Comparison of ENCODE assay signal across 8 cellular contexts in the genomic region with DNA sequence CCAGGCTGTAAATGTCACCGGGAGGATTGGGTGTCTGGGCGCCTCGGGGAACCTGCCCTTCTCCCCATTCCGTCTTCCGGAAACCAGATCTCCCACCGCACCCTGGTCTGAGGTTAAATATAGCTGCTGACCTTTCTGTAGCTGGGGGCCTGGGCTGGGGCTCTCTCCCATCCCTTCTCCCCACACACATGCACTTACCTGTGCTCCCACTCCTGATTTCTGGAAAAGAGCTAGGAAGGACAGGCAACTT. TPM values are rescaled to one million over a fixed set of nuclear protein-coding genes. Genes with fewer than 3 reads are reported as not detected.
A peak's percentile ranks its signal among the peaks of the same experiment; 100 is the strongest.
DNase-seq lines count a peak whose midpoint lies in the region; ATAC-seq and TF ChIP-seq lines count a peak whose summit lies in the region.

No MANE protein-coding gene starts in this region.

- peaks cover 28% of the 10 kb centered on the region for H3K36me3 ChIP-seq in CD8-positive, alpha-beta T cell (ENCODE audit: insufficient read depth, low read length)
- peaks cover 11% of the 10 kb centered on the region for H3K36me3 ChIP-seq in Panc1 (ENCODE audit: control insufficient read depth, insufficient read depth, low read length)

- H3K4me1 Mint-ChIP-seq in CD8-positive, alpha-beta T cell (ENCODE audit: low read depth): peaks cover 62% of the 10 kb centered on the region
- peaks cover 59% of the 10 kb centered on the region for H3K4me1 Mint-ChIP-seq in osteocyte (ENCODE audit: unreplicated experiment)

- no peaks in the 10 kb centered on the region for H3K27me3 Mint-ChIP-seq in CD8-positive, alpha-beta T cell (ENCODE audit: low read depth)
- no peaks in the 10 kb centered on the region for H3K27me3 Mint-ChIP-seq in osteocyte (ENCODE audit: unreplicated experiment)

- intact Hi-C loops in CD8-positive, alpha-beta T cell (cut with DNase I, micrococcal nuclease): loop anchor here (2.0 to 10.0 kb wide), 3 partner anchors 201 to 473 kb away; a partner anchor contains a TSS
- intact Hi-C loops in Panc1 (cut with micrococcal nuclease; ENCODE audit: unreplicated experiment) (no loop called here), head of caudate nucleus (cut with DNase I) (loop anchor here (2.0 to 5.0 kb wide), 2 partner anchors 65 to 113 kb away; a partner anchor contains a TSS)

- H3K4me3 Mint-ChIP-seq in CD8-positive, alpha-beta T cell: peak overlapping the region; percentile 87
- peak overlapping the region; percentile 90 for H3K4me3 Mint-ChIP-seq in osteocyte (ENCODE audit: unreplicated experiment)

- BruUV-seq in Panc1 (replicated peaks; lab: Mats Ljungman, UMichigan): no TSS peak

- H3K27ac Mint-ChIP-seq in CD8-positive, alpha-beta T cell: peak overlapping the region; percentile 96
- peak overlapping the region; percentile 97 for H3K27ac Mint-ChIP-seq in osteocyte (ENCODE audit: unreplicated experiment)

- no peaks in the 10 kb centered on the region for H3K9me3 ChIP-seq in CD8-positive, alpha-beta T cell (ENCODE audit: low read length)
- H3K9me3 ChIP-seq in Panc1 (ENCODE audit: control insufficient read depth, insufficient read depth, low read depth, low read length): no peaks in the 10 kb centered on the region

- CTCF ChIA-PET in CD8-positive, alpha-beta T cell (lab: Charles Lee): interaction anchor here (1.0 to 9.4 kb wide), 14 partner anchors 15 to 212 kb away, joined by 3 to 170 read pairs (median 4); a partner anchor contains a TSS
- CTCF ChIA-PET in Panc1 (lab: Charles Lee): no interaction called here

- peak overlapping the region; percentile 94 for H3K4me3 ChIP-seq in CD8-positive, alpha-beta T cell (ENCODE audit: low read depth, low read length)
- peak overlapping the region; percentile 77 to 86 for H3K4me3 ChIP-seq in Panc1 (ENCODE audit: low read depth in 2 of 2, low read length in 2 of 2)

- no peaks in the 10 kb centered on the region for H3K9me3 Mint-ChIP-seq in CD8-positive, alpha-beta T cell
- no peaks in the 10 kb centered on the region for H3K9me3 Mint-ChIP-seq in osteocyte (ENCODE audit: unreplicated experiment)

- peaks cover 58% of the 10 kb centered on the region for H3K4me1 ChIP-seq in CD8-positive, alpha-beta T cell (ENCODE audit: insufficient read depth, low read length)
- H3K4me1 ChIP-seq in Panc1 (ENCODE audit: control insufficient read depth, insufficient read depth, low read length): peaks cover 55% of the 10 kb centered on the region

- H3K27ac ChIP-seq in CD8-positive, alpha-beta T cell (ENCODE audit: low read depth, low read length): peak overlapping the region; percentile 85
- H3K27ac ChIP-seq in Panc1 (ENCODE audit: low read length) (peak overlapping the region; percentile 89), epithelial cell of prostate (peak overlapping the region; percentile 95)

- no peak for TF ChIP-seq CTCF in CD8-positive, alpha-beta T cell (IDR thresholded peaks at IDR 0.05)
- no peak for TF ChIP-seq CTCF in Panc1 (IDR thresholded peaks at IDR 0.05)
- TF ChIP-seq CTCF in osteocyte (IDR thresholded peaks at IDR 0.05): no peak

- H3K36me3 Mint-ChIP-seq in CD8-positive, alpha-beta T cell: peaks cover 54% of the 10 kb centered on the region
- peaks cover 13% of the 10 kb centered on the region for H3K36me3 Mint-ChIP-seq in osteocyte (ENCODE audit: unreplicated experiment)

- POLR2A ChIA-PET in CD8-positive, alpha-beta T cell (lab: Charles Lee): interaction anchor here (0.7 to 7.5 kb wide), 16 partner anchors 16 to 355 kb away, joined by 3 to 81 read pairs (median 6); a partner anchor contains a TSS
- POLR2A ChIA-PET in Panc1 (lab: Charles Lee): interaction anchor here (0.6 to 1.1 kb wide), 3 partner anchors 22 to 89 kb away, joined by 3 read pairs; no protein-coding TSS in a partner anchor

- no peaks in the 10 kb centered on the region for H3K27me3 ChIP-seq in CD8-positive, alpha-beta T cell (ENCODE audit: insufficient read depth, low read length)
- no peaks in the 10 kb centered on the region for H3K27me3 ChIP-seq in Panc1 (ENCODE audit: control insufficient read depth, insufficient read depth, low read length)

- in situ Hi-C loops in Panc1 (cut with HindIII; ENCODE audit: low pct_unique_long_range_greater_than_20kb, low sequenced_read_pairs): no loop called here

- ATAC-seq in CD8-positive, alpha-beta T cell: no peak
- ATAC-seq in Panc1 (no peak), GM18873 (IDR thresholded peaks at IDR 0.05; ENCODE audit: low FRiP score, unreplicated experiment) (no peak)

- no peak for DNase-seq in CD8-positive, alpha-beta T cell
- DNase-seq in Panc1 (ENCODE audit: low read depth, low spot score): no peak
- DNase-seq in epithelial cell of prostate (ENCODE audit: low read depth, low spot score): no peak
- no peak for DNase-seq in osteocyte (ENCODE audit: extremely low spot score, unreplicated experiment)
- no peak for DNase-seq in GM19238 (ENCODE audit: insufficient read length, low spot score)
- DNase-seq in head of caudate nucleus: no peak
- DNase-seq in NCI-H345 (lab: John Stamatoyannopoulos, UW): no peak

RNA-seq across cellular contexts. Expression of a gene that starts 1.3 kb away (rescaled TPM):
- 100 to 1,000 TPM; 503 to 513 TPM for total RNA-seq in CD8-positive, alpha-beta T cell
- total RNA-seq in Panc1 (2021; ENCODE audit: unreplicated experiment) (2,912 TPM), osteocyte (1,754 and 1,775 TPM in 2 replicates)
- 4,959 TPM for polyA plus RNA-seq in Panc1 (2012; ENCODE audit: insufficient read length)

RNA-seq across cellular contexts. Expression of a gene that starts 20.2 kb away (rescaled TPM):
- total RNA-seq in CD8-positive, alpha-beta T cell: 10 to 100 TPM; 16.7 to 18.4 TPM
- 0.36 TPM for total RNA-seq in Panc1 (2021; ENCODE audit: unreplicated experiment)
- 0.13 TPM for polyA plus RNA-seq in Panc1 (2012; ENCODE audit: insufficient read length)
- total RNA-seq in osteocyte: 35.9 and 40.7 TPM in 2 replicates

RNA-seq across cellular contexts. Expression of a gene that starts 32.5 kb away (rescaled TPM):
- 10 to 100 TPM; 74.4 to 83.6 TPM for total RNA-seq in CD8-positive, alpha-beta T cell
- total RNA-seq in Panc1 (2021; ENCODE audit: unreplicated experiment) (90.3 TPM), osteocyte (32.5 and 34.5 TPM in 2 replicates)
- 61.6 TPM for polyA plus RNA-seq in Panc1 (2012; ENCODE audit: insufficient read length)

RNA-seq across cellular contexts. Expression of a gene that starts 41.7 kb away (rescaled TPM):
- total RNA-seq in CD8-positive, alpha-beta T cell: 10 to 100 TPM; 11.7 to 13.4 TPM
- total RNA-seq in Panc1 (2021; ENCODE audit: unreplicated experiment): 80.3 TPM
- polyA plus RNA-seq in Panc1 (2012; ENCODE audit: insufficient read length): 44.0 TPM
- 36.4 and 36.9 TPM in 2 replicates for total RNA-seq in osteocyte

RNA-seq across cellular contexts. Expression of a gene that starts 42.6 kb away (rescaled TPM):
- 10 to 100 TPM; 17.4 to 18.4 TPM for total RNA-seq in CD8-positive, alpha-beta T cell
- total RNA-seq in Panc1 (2021; ENCODE audit: unreplicated experiment) (194 TPM), osteocyte (172 TPM in 2 replicates)
- polyA plus RNA-seq in Panc1 (2012; ENCODE audit: insufficient read length): 85.5 TPM

Comparison
In these comparisons a context has a peak if more than half of its experiments do, and no peak if none do; other contexts are left out.
1. RNA of a gene that starts 20.2 kb away (total RNA-seq): 35.9 to 40.7 TPM in osteocyte and 16.7 to 18.4 TPM in CD8-positive, alpha-beta T cell; 0.36 TPM in Panc1 (single experiment); every median in the first group is over 10 times any median in the second.
2. Peak in every context shown above with its lines, with median percentiles within 50 percentile points of each other: H3K27ac ChIP-seq.